ENCODE assay signal across 10 cellular contexts in genomic region chr1:66349277-66349676, GRCh38.
A peak's percentile ranks its signal among the peaks of the same experiment; 100 is the strongest.
DNase-seq lines count a peak whose midpoint lies in the region; ATAC-seq, FAIRE-seq and TF ChIP-seq lines count a peak whose summit lies in the region.
"Had no signal": no experiment of that assay in that cellular context is flagged by ENCODE, and none has a peak within 500 bp of the region (broad histone marks: within the 10 kb centered on the region; RNA-seq: fewer than 3 reads in every experiment).

No MANE protein-coding gene starts in this region.

- ATAC-seq in stimulated activated naive CD8-positive, alpha-beta T cell treated with anti-CD3 and anti-CD28 coated beads, Interleukin-15, Interleukin-2, amounts not matched to agents 100 U/mL and 50 U/mL, for 24 hours = no peak
- ATAC-seq in GM12878 (peak; percentile 10), HG02840 (IDR thresholded peaks at IDR 0.05; ENCODE audit: low FRiP score, unreplicated experiment) (no peak), body of pancreas (no peak), HG02623 (IDR thresholded peaks at IDR 0.05; ENCODE audit: unreplicated experiment) (no peak)

- H3K27me3 Mint-ChIP-seq in stimulated activated naive CD8-positive, alpha-beta T cell treated with anti-CD3 and anti-CD28 coated beads, Interleukin-15, Interleukin-2, amounts not matched to agents 100 ng/mL and 50 ng/mL, for 24 hours = no peaks in the 10 kb centered on the region

- H3K4me1 Mint-ChIP-seq in stimulated activated naive CD8-positive, alpha-beta T cell treated with anti-CD3 and anti-CD28 coated beads, Interleukin-15, Interleukin-2, amounts not matched to agents 100 ng/mL and 50 ng/mL, for 24 hours (ENCODE audit: low read depth) = peaks cover 100% of the 10 kb centered on the region

- peaks cover 5% of the 10 kb centered on the region for H3K9me3 Mint-ChIP-seq in stimulated activated naive CD8-positive, alpha-beta T cell treated with anti-CD3 and anti-CD28 coated beads, Interleukin-15, Interleukin-2, amounts not matched to agents 100 ng/mL and 50 ng/mL, for 24 hours

- TF ChIP-seq EP300 in GM12878 (IDR thresholded peaks at IDR 0.05; ENCODE audit: borderline replicate concordance in 1 of 2, control insufficient read depth in 1 of 2, low read depth in 2 of 2, low read length in 2 of 2) = no peak

- H3K4me1 ChIP-seq in GM12878 (ENCODE audit: control insufficient read depth, insufficient read depth, low read length) = peaks cover 56% of the 10 kb centered on the region
- H3K4me1 ChIP-seq in body of pancreas = no peaks in the 10 kb centered on the region

- H3K9me3 ChIP-seq in GM12878 (replicated peaks; ENCODE audit: control insufficient read depth, insufficient read depth, low read length) (no peaks in the 10 kb centered on the region), body of pancreas (no peaks in the 10 kb centered on the region)

- CTCF ChIA-PET in GM12878 (lab: Yijun Ruan, JAX) = interaction anchor here (1.4 to 12.8 kb wide), 11 partner anchors 14 to 104 kb away, joined by 3 to 150 read pairs (median 12); no protein-coding TSS in a partner anchor

- TF ChIP-seq RAD21 in GM12878 (IDR thresholded peaks at IDR 0.05; ENCODE audit: insufficient read depth, low read depth, low read length) = no peak

- H3K27me3 ChIP-seq in GM12878 (replicated peaks in 1 of 2; ENCODE audit: control insufficient read depth in 2 of 2, insufficient read depth in 2 of 2, low read length in 1 of 2) (no peaks in the 10 kb centered on the region), body of pancreas (no peaks in the 10 kb centered on the region)

- H3K27ac ChIP-seq in GM12878 (ENCODE audit: control insufficient read depth, insufficient read depth) = peak overlapping the region; percentile 88
- H3K27ac ChIP-seq in body of pancreas = no peak overlapping the region

- H3K4me2 ChIP-seq in GM12878 (ENCODE audit: control insufficient read depth, insufficient read depth) = peak overlapping the region; percentile 75

- H4K20me1 ChIP-seq in GM12878 (ENCODE audit: control insufficient read depth, insufficient read depth) = no peaks in the 10 kb centered on the region

- H2AFZ ChIP-seq in GM12878 (ENCODE audit: control insufficient read depth, low read depth, low read length) = no peak overlapping the region

- peak overlapping the region; percentile 81 for H3K4me3 Mint-ChIP-seq in stimulated activated naive CD8-positive, alpha-beta T cell treated with anti-CD3 and anti-CD28 coated beads, Interleukin-15, Interleukin-2, amounts not matched to agents 100 ng/mL and 50 ng/mL, for 24 hours

- peak overlapping the region; percentile 90 for H3K27ac Mint-ChIP-seq in stimulated activated naive CD8-positive, alpha-beta T cell treated with anti-CD3 and anti-CD28 coated beads, Interleukin-15, Interleukin-2, amounts not matched to agents 100 ng/mL and 50 ng/mL, for 24 hours

- in situ Hi-C loops in GM12878 (cut with MboI) = no loop called here

- peaks cover 90% of the 10 kb centered on the region for H3K79me2 ChIP-seq in GM12878 (ENCODE audit: control insufficient read depth, insufficient read depth, low read length)

- H3K4me3 ChIP-seq in GM12878 (peak overlapping the region; percentile 52; the same call in 1 of the 2 replicates), body of pancreas (no peak overlapping the region)

- H3K9ac ChIP-seq in GM12878 (ENCODE audit: control insufficient read depth, insufficient read depth, low read length) = peak overlapping the region; percentile 15; the same call in 1 of the 2 replicates

- RAD21 ChIA-PET in GM12878 (lab: Charles Lee; ENCODE audit: unreplicated experiment) = interaction anchor here (1.3 to 13.1 kb wide), 17 partner anchors 12 to 95 kb away, joined by 3 to 238 read pairs (median 14); no protein-coding TSS in a partner anchor

- intact Hi-C loops in GM12878 (cut with micrococcal nuclease; ENCODE audit: unreplicated experiment) = loop anchor here (10.0 kb wide), 1 partner anchor 394 kb away; no protein-coding TSS in a partner anchor
- intact Hi-C loops in body of pancreas (cut with DNase I) = no loop called here

- no peaks in the 10 kb centered on the region for H3K36me3 ChIP-seq in GM12878 (ENCODE audit: control insufficient read depth in 2 of 2, insufficient read depth in 2 of 2, low read length in 1 of 2)
- H3K36me3 ChIP-seq in body of pancreas (replicated peaks in 1 of 2; ENCODE audit: insufficient read depth in 1 of 2, low read depth in 2 of 2) = no peaks in the 10 kb centered on the region

- BruUV-seq in GM12878 (replicated peaks; lab: Mats Ljungman, UMichigan) = no TSS peak

- DNase-seq in stimulated activated naive CD8-positive, alpha-beta T cell treated with anti-CD3 and anti-CD28 coated beads, Interleukin-15, Interleukin-2, amounts not matched to agents 100 U/mL and 50 U/mL, for 24 hours = no peak
- no peak for DNase-seq in GM12878 (ENCODE audit: low read depth, low spot score)
- DNase-seq in midbrain (lab: John Stamatoyannopoulos, UW) = peak; percentile 46
- no peak for DNase-seq in body of pancreas
- DNase-seq in HT-29 (ENCODE audit: low spot score) = no peak
- DNase-seq: NCI-H2227 treated with DMSO at 0.1 percent for 48 hours, T-helper 9 cell had no signal

- TF ChIP-seq POLR2A in GM12878 (IDR thresholded peaks at IDR 0.05; ENCODE audit: low read depth, low read length) = no peak
- no peak for TF ChIP-seq POLR2A in body of pancreas (IDR thresholded peaks at IDR 0.05)

- SMC1A ChIA-PET in GM12878 (lab: Charles Lee; ENCODE audit: uncharacterized antibody, unreplicated experiment) = interaction anchor here (0.9 to 13.8 kb wide), 16 partner anchors 7 to 98 kb away, joined by 3 to 463 read pairs (median 12); no protein-coding TSS in a partner anchor

- TF ChIP-seq CTCF in GM12878 (IDR thresholded peaks at IDR 0.05 in 2 of 3, conservative IDR thresholded peaks at IDR 0.05 in 1 of 3; ENCODE audit: control insufficient read depth in 2 of 3, extremely low read depth in 1 of 3, insufficient read depth in 1 of 3, low read depth in 3 of 3, low read length in 3 of 3) (no peak), body of pancreas (IDR thresholded peaks at IDR 0.05) (no peak)

- no peak for FAIRE-seq in GM12878 (lab: Jason Lieb, UNC)

- 0% methylated on average over 3 of the region's 3 CpGs for WGBS in GM12878 (ENCODE audit: insufficient coverage, insufficient replicate concordance, low lambda C conversion rate, missing lambda C conversion rate)
- WGBS in body of pancreas, 2 donors = 42 to 44% methylated on average over 3 of the region's 3 CpGs

- POLR2A ChIA-PET in GM12878 (lab: Charles Lee) = interaction anchor here (0.6 to 2.0 kb wide), 7 partner anchors 11 to 92 kb away, joined by 3 to 10 read pairs (median 3); no protein-coding TSS in a partner anchor

- peaks cover 41% of the 10 kb centered on the region for H3K36me3 Mint-ChIP-seq in stimulated activated naive CD8-positive, alpha-beta T cell treated with anti-CD3 and anti-CD28 coated beads, Interleukin-15, Interleukin-2, amounts not matched to agents 100 ng/mL and 50 ng/mL, for 24 hours (ENCODE audit: low read depth)

TF ChIP-seq in GM12878, 131 proteins besides CTCF, POLR2A, EP300 and RAD21:
- TF ChIP-seq JUNB (IDR thresholded peaks at IDR 0.05) (0 out of 2 replicates have a peak, but pooled peaks have one; percentile 15), IKZF1 (conservative IDR thresholded peaks at IDR 0.05) (no peak), PAX8 (IDR thresholded peaks at IDR 0.05) (no peak)
